In genomic region chr16:75463417-75464129, GRCh38 we compare ENCODE assay signal across 8 cellular contexts. TPM values are rescaled to one million over a fixed set of nuclear protein-coding genes. Genes with fewer than 3 reads are reported as not detected.
DNase-seq lines count a peak whose midpoint lies in the region; ATAC-seq and TF ChIP-seq lines count a peak whose summit lies in the region.
"Not testable (repeated sequence)": the region's sequence is repeated elsewhere in the genome, so short reads cannot be mapped to it uniquely, and the experiment has no call there.

No MANE protein-coding gene starts in this region.

- H3K9me3 Mint-ChIP-seq in GM23338, neural crest cell: not testable (repeated sequence)

- peak overlapping the region in 1 of 2 experiments; percentile 54; a peak in 1 of 4 replicates for H4K8ac ChIP-seq in IMR-90 (ENCODE audit: low read depth in 2 of 2, low read length in 2 of 2)

- not testable (repeated sequence) for TF ChIP-seq RAD21 in IMR-90 (IDR thresholded peaks at IDR 0.05; ENCODE audit: low read length)

- H3K27me3 Mint-ChIP-seq in GM23338 (ENCODE audit: insufficient read depth, low read depth, poor library complexity): peaks cover 12% of the 10 kb centered on the region
- not testable (repeated sequence) for H3K27me3 Mint-ChIP-seq in neural crest cell (ENCODE audit: low read depth)

- H3K56ac ChIP-seq in IMR-90 (ENCODE audit: extremely low read depth, insufficient read depth, low read length): peak overlapping the region; percentile 79; the same call in 1 of the 2 replicates

- H3K4me1 ChIP-seq in GM23338 (ENCODE audit: insufficient read depth); IMR-90 (ENCODE audit: control insufficient read depth, insufficient read depth, low read length): not testable (repeated sequence)

- peak overlapping the region; percentile 93 for H3K4me3 ChIP-seq in GM23338
- peak overlapping the region; percentile 85 for H3K4me3 ChIP-seq in IMR-90 (ENCODE audit: insufficient read depth, low read depth, low read length)

- H3K4me2 ChIP-seq in GM23338 (peak overlapping the region; percentile 97), IMR-90 (ENCODE audit: low read depth, low read length) (peak overlapping the region; percentile 78)

- peak overlapping the region; percentile 84 for H2AK9ac ChIP-seq in IMR-90 (replicated peaks; ENCODE audit: low read depth, low read length, poor library complexity)

- peak; percentile 39 for DNase-seq in EH (ENCODE audit: low read depth)
- DNase-seq in GM23338 (ENCODE audit: low spot score): peak; percentile 68
- DNase-seq in IMR-90: not testable (repeated sequence)
- peak in 41 of 58 donors; percentile 11 to 79 (median 44) for DNase-seq in anterior cingulate cortex (lab: John Stamatoyannopoulos, UW)
- DNase-seq in Right ventricle myocardium superior: peak; percentile 45
- peak; percentile 47 for DNase-seq in neural crest cell (ENCODE audit: low read depth, low spot score)
- peak; percentile 51 for DNase-seq in superior temporal gyrus (ENCODE audit: extremely low spot score)

- H3K27me3 ChIP-seq in GM23338 (ENCODE audit: insufficient read depth); IMR-90 (ENCODE audit: control insufficient read depth, insufficient read depth, low read length): not testable (repeated sequence)

- not testable (repeated sequence) for H4K91ac ChIP-seq in IMR-90 (ENCODE audit: insufficient read depth, low read depth, low read length)

- H3K4me3 Mint-ChIP-seq in GM23338: peak overlapping the region; percentile 97
- peak overlapping the region; percentile 97 for H3K4me3 Mint-ChIP-seq in neural crest cell

- not testable (repeated sequence) for H2BK20ac ChIP-seq in IMR-90 (ENCODE audit: low read depth, low read length)

- not testable (repeated sequence) for H4K5ac ChIP-seq in IMR-90 (ENCODE audit: low read depth, low read length)

- BruUV-seq in IMR-90 (replicated peaks; lab: Mats Ljungman, UMichigan): not testable (repeated sequence)

- peak overlapping the region; percentile 51 for H2AK5ac ChIP-seq in IMR-90 (ENCODE audit: low read depth, low read length)

- H3K27ac ChIP-seq in GM23338 (ENCODE audit: low read depth) (peak overlapping the region; percentile 80; the same call in 1 of the 2 replicates), IMR-90 (ENCODE audit: insufficient read depth, low read length) (peak overlapping the region; percentile 58; the same call in 1 of the 2 replicates)

- H3K14ac ChIP-seq in IMR-90 (replicated peaks; ENCODE audit: low read depth, low read length): peak overlapping the region; percentile 76; the same call in 1 of the 2 replicates

- in situ Hi-C loops in IMR-90 (cut with MboI; ENCODE audit: low sequenced_read_pairs): not testable (repeated sequence)

- H3K27ac Mint-ChIP-seq in GM23338 (peak overlapping the region; percentile 84; the same call in 1 of the 2 replicates), neural crest cell (ENCODE audit: unreplicated experiment) (peak overlapping the region; percentile 82)

- TF ChIP-seq CTCF in GM23338 (conservative IDR thresholded peaks at IDR 0.05; ENCODE audit: low read depth in 2 of 2); IMR-90 (conservative IDR thresholded peaks at IDR 0.05; ENCODE audit: low read depth, low read length); neural crest cell (conservative IDR thresholded peaks at IDR 0.05): not testable (repeated sequence)

- ATAC-seq in GM23338 (peak; percentile 53), IMR-90 (ENCODE audit: low read depth) (peak; percentile 44), SK-N-SH treated with all-trans-retinoic acid at 6 μM for 48 hours (peak; percentile 51), Right ventricle myocardium superior (ENCODE audit: poor library complexity) (peak; percentile 21)

- 0 out of 2 replicates have a peak overlapping the region, but pooled peaks have one; percentile 48 for H3K23ac ChIP-seq in IMR-90 (ENCODE audit: low read depth, low read length)

- not testable (repeated sequence) for H2BK120ac ChIP-seq in IMR-90 (ENCODE audit: low read depth, low read length)

- peaks cover 10 to 46% of the 10 kb centered on the region in 2 experiments for H3K79me1 ChIP-seq in IMR-90 (ENCODE audit: low read depth in 1 of 2, low read length in 2 of 2)

- POLR2A ChIA-PET in IMR-90 (lab: Charles Lee; ENCODE audit: unreplicated experiment): not testable (repeated sequence)

- not testable (repeated sequence) for TF ChIP-seq POLR2A in IMR-90 (IDR thresholded peaks at IDR 0.05; ENCODE audit: low read depth, low read length)

- 0% methylated on average over 26 of the region's 39 CpGs; no CpG with 5 or more reads in 1 of the 2 experiments for WGBS in IMR-90 (ENCODE audit: extremely low coverage in 2 of 2, insufficient read length in 1 of 2), 2 experiments

- H3K4me1 Mint-ChIP-seq in GM23338 (peaks cover 31% of the 10 kb centered on the region), neural crest cell (peaks cover 38% of the 10 kb centered on the region)

- intact Hi-C loops in IMR-90 (cut with micrococcal nuclease): loop anchor here (1.0 to 10.0 kb wide), 4 partner anchors 61 to 264 kb away; partner anchors contain the start of genes ADAT1 and TMEM231
- intact Hi-C loops in Right ventricle myocardium superior (cut with DNase I): not testable (repeated sequence)

- not testable (repeated sequence) for H2BK15ac ChIP-seq in IMR-90 (ENCODE audit: low read depth, low read length)

- H2AFZ ChIP-seq in GM23338 (peak overlapping the region; percentile 66), IMR-90 (replicated peaks; ENCODE audit: low read length, poor library complexity) (peak overlapping the region; percentile 100)

- peaks cover 10% of the 10 kb centered on the region for H3K36me3 Mint-ChIP-seq in GM23338 (ENCODE audit: low read depth)
- not testable (repeated sequence) for H3K36me3 Mint-ChIP-seq in neural crest cell (ENCODE audit: low read depth)

- H4K20me1 ChIP-seq in GM23338 (replicated peaks; ENCODE audit: insufficient read depth) (peaks cover 32% of the 10 kb centered on the region), IMR-90 (ENCODE audit: insufficient read depth, low read length) (peaks cover 14% of the 10 kb centered on the region)

- H3K9me2 ChIP-seq in GM23338 (ENCODE audit: insufficient read depth): not testable (repeated sequence)

- H3K9me3 ChIP-seq in IMR-90 (ENCODE audit: control insufficient read depth, insufficient read depth, low read length): not testable (repeated sequence)

- H3K9ac ChIP-seq in IMR-90 (ENCODE audit: low read depth, low read length): peak overlapping the region; percentile 55

- peaks cover 52% of the 10 kb centered on the region for H3K79me2 ChIP-seq in GM23338 (replicated peaks; ENCODE audit: insufficient read depth)

- not testable (repeated sequence) for H3K18ac ChIP-seq in IMR-90 (ENCODE audit: low read depth, low read length)

- H3K4ac ChIP-seq in IMR-90 (ENCODE audit: low read depth, low read length): peak overlapping the region; percentile 26; the same call in 1 of the 2 replicates

- CTCF ChIA-PET in IMR-90 (lab: Yijun Ruan, JAX): interaction anchor here (0.6 kb wide), 1 partner anchor 78 kb away, joined by 3 read pairs; no protein-coding TSS in a partner anchor

- H3F3A ChIP-seq in GM23338 (replicated peaks; ENCODE audit: low read depth): not testable (repeated sequence)

- H2BK5ac ChIP-seq in IMR-90 (ENCODE audit: low read depth, low read length, poor library complexity, severe bottlenecking): peak overlapping the region; percentile 29

- H3K9me1 ChIP-seq in IMR-90 (ENCODE audit: insufficient read depth, low read length): not testable (repeated sequence)

- not testable (repeated sequence) for H3K36me3 ChIP-seq in GM23338 (ENCODE audit: insufficient read depth); IMR-90 (ENCODE audit: control insufficient read depth, insufficient read depth, low read length)

- dilution Hi-C loops in IMR-90 (cut with HindIII; ENCODE audit: low sequenced_read_pairs, unreplicated experiment): not testable (repeated sequence)

RNA-seq across cellular contexts. Expression of gene TMEM170A, which starts 0.9 kb away (rescaled TPM):
- total RNA-seq in GM23338 (2014; rRNA removed; shearing (Covaris generic)): 68.5 and 72.0 TPM in 2 replicates
- polyA plus RNA-seq in GM23338 (2016; fragmentation: Nextera tagmentation; extraction: Ambion mirVana) (28.5 and 31.0 TPM in 2 replicates), IMR-90 (2012; rRNA removed) (6.1 and 7.3 TPM in 2 replicates)
- total RNA-seq in IMR-90 (2012; rRNA removed) (10.9 and 16.7 TPM in 2 replicates), Right ventricle myocardium superior (9.5 TPM), neural crest cell (50.5 and 56.4 TPM in 2 replicates)
- polyA plus RNA-seq in IMR-90 (2012; cell fraction: cytosol; rRNA removed): 3.5 and 4.3 TPM in 2 replicates
- 5.3 and 10.1 TPM in 2 replicates for polyA plus RNA-seq in IMR-90 (2012; cell fraction: nucleus; rRNA removed; ENCODE audit: low replicate concordance)

RNA-seq across cellular contexts. Expression of gene CFDP1, which starts 30.3 kb away (rescaled TPM):
- 89.9 and 90.3 TPM in 2 replicates for total RNA-seq in GM23338 (2014; rRNA removed; shearing (Covaris generic))
- polyA plus RNA-seq in GM23338 (2016; fragmentation: Nextera tagmentation; extraction: Ambion mirVana) (199 and 224 TPM in 2 replicates), IMR-90 (2012; rRNA removed) (36.2 and 38.7 TPM in 2 replicates)
- total RNA-seq in IMR-90 (2012; rRNA removed) (15.6 and 32.5 TPM in 2 replicates), Right ventricle myocardium superior (25.1 TPM), neural crest cell (99.8 and 103 TPM in 2 replicates)
- polyA plus RNA-seq in IMR-90 (2012; cell fraction: cytosol; rRNA removed): 5.4 and 8.9 TPM in 2 replicates
- 1.8 and 16.7 TPM in 2 replicates for polyA plus RNA-seq in IMR-90 (2012; cell fraction: nucleus; rRNA removed; ENCODE audit: low replicate concordance)

RNA-seq across cellular contexts. Expression of gene CHST6, which starts 31.7 kb away (rescaled TPM):
- 13.2 and 22.2 TPM in 2 replicates for total RNA-seq in GM23338 (2014; rRNA removed; shearing (Covaris generic))
- polyA plus RNA-seq in GM23338 (2016; fragmentation: Nextera tagmentation; extraction: Ambion mirVana) (2.7 and 3.3 TPM in 2 replicates), IMR-90 (2012; rRNA removed) (0.12 and 0.19 TPM in 2 replicates)
- total RNA-seq in IMR-90 (2012; rRNA removed) (under 0.01 TPM in 2 replicates), Right ventricle myocardium superior (0.78 TPM), neural crest cell (22.4 and 23.1 TPM in 2 replicates)
- 0.09 and 0.18 TPM in 2 replicates for polyA plus RNA-seq in IMR-90 (2012; cell fraction: cytosol; rRNA removed)
- 0.11 and 0.34 TPM in 2 replicates for polyA plus RNA-seq in IMR-90 (2012; cell fraction: nucleus; rRNA removed; ENCODE audit: low replicate concordance)
